In the genomic region with DNA sequence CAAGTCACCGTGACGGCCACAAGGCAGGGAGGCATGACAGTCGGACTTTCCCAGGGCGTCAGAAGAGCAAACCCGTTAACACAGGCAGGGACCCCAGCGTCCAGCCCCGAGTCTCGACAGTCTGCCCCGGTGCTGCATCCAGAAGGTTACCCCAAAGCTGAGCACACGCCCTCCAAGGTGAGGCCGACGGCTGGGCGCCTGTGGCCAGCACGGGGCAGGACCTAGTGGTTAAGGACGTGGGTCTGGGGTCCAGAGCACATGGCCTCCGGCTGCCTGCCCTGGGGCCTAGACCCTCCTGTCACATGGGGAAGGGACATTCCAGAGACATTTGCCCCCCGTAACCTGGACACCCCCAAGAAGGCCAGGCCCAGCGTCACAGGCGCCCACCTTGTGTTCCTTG, we compare ENCODE assay signal across 27 cellular contexts.
"Had no signal": no experiment of that assay in that cellular context is flagged by ENCODE, and none has a peak within 500 bp of the region (broad histone marks: within the 10 kb centered on the region; RNA-seq: fewer than 3 reads in every experiment).

No MANE protein-coding gene starts in this region.

- H3K27me3 ChIP-seq: neural progenitor cell, ovary, right atrium auricular region, right lobe of liver, tibial nerve, uterus had no signal

- H3K27ac Mint-ChIP-seq: immature natural killer cell; mesothelial cell of epicardium; naive B cell; natural killer cell; neural progenitor cell; progenitor cell of endocrine pancreas; stimulated activated memory B cell treated with anti-CD40 and anti-IgM and Interleukin-4, amounts not matched to agents 10 μg/mL and 1 μg/mL and 100 μg/mL, for 72 hours; stimulated activated naive CD8-positive, alpha-beta T cell treated with anti-CD3 and anti-CD28 coated beads, Interleukin-15, amount 100 ng/mL, for 72 hours; type B pancreatic cell had no signal

- H2AFZ ChIP-seq: neural progenitor cell had no signal

- H3K9me3 ChIP-seq: left ventricle myocardium inferior, ovary, right atrium auricular region, right lobe of liver, tibial nerve, uterus had no signal

- H3K36me3 ChIP-seq: neural progenitor cell, ovary, uterus had no signal

- H3K4me1 ChIP-seq: neural progenitor cell, right lobe of liver, tibial nerve, uterus had no signal

- H3K4me3 Mint-ChIP-seq: immature natural killer cell; mesothelial cell of epicardium; naive B cell; natural killer cell; nephron progenitor cell; stimulated activated memory B cell treated with anti-CD40 and anti-IgM and Interleukin-4, amounts not matched to agents 10 μg/mL and 1 μg/mL and 100 μg/mL, for 72 hours; stimulated activated naive CD8-positive, alpha-beta T cell treated with anti-CD3 and anti-CD28 coated beads, Interleukin-15, amount 100 ng/mL, for 72 hours; type B pancreatic cell had no signal

- H3K9me3 Mint-ChIP-seq: immature natural killer cell; mesothelial cell of epicardium; naive B cell; natural killer cell; nephron progenitor cell; neural progenitor cell; stimulated activated memory B cell treated with anti-CD40 and anti-IgM and Interleukin-4, amounts not matched to agents 10 μg/mL and 1 μg/mL and 100 μg/mL, for 72 hours; stimulated activated naive CD8-positive, alpha-beta T cell treated with anti-CD3 and anti-CD28 coated beads, Interleukin-15, amount 100 ng/mL, for 72 hours; type B pancreatic cell had no signal

- H3K4me3 ChIP-seq: left ventricle myocardium inferior, lung, neural progenitor cell, ovary, right atrium auricular region, right lobe of liver, smooth muscle cell, tibial nerve, uterus had no signal

- H3K36me3 Mint-ChIP-seq: natural killer cell had no signal

- H3K4me1 Mint-ChIP-seq: stimulated activated naive CD8-positive, alpha-beta T cell treated with anti-CD3 and anti-CD28 coated beads, Interleukin-15, amount 100 ng/mL, for 72 hours had no signal

- H3K9ac ChIP-seq: neural progenitor cell had no signal

- DNase-seq: hypothalamus; immature natural killer cell; kidney; left ventricle myocardium inferior; mesendoderm; naive B cell; natural killer cell; nephron progenitor cell; ovary; right lobe of liver; stimulated activated CD4-positive, alpha-beta T cell treated with anti-CD3 and anti-CD28 coated beads, Interleukin-1b, Interleukin-23, amount 100 ng/mL, for 48 hours; stimulated activated CD4-positive, alpha-beta T cell treated with anti-CD3 and anti-CD28 coated beads, Interleukin-2, amount 100 ng/mL, for 48 hours; stimulated activated CD4-positive, alpha-beta T cell treated with anti-CD3 and anti-CD28 coated beads, Interleukin-4, amount 100 ng/mL, for 4 hours; stimulated activated CD8-positive, alpha-beta memory T cell treated with anti-CD3 and anti-CD28 coated beads, Interleukin-4, amount 100 ng/mL, for 48 hours; stimulated activated naive CD4-positive, alpha-beta T cell treated with Interleukin-2 at 50 U/mL for 16 hours; stimulated activated naive CD8-positive, alpha-beta T cell treated with anti-CD3 and anti-CD28 coated beads, Interleukin-15, amount 100 ng/mL, for 72 hours; substantia nigra; uterus had no signal

- H3K4me2 ChIP-seq: neural progenitor cell, smooth muscle cell had no signal

- ATAC-seq: natural killer cell; right lobe of liver; stimulated activated memory B cell treated with anti-CD40 and anti-IgM and Interleukin-4, amounts not matched to agents 10 μg/mL and 1 μg/mL and 100 μg/mL, for 72 hours; stimulated activated naive CD8-positive, alpha-beta T cell treated with anti-CD3 and anti-CD28 coated beads, Interleukin-15, amount 100 ng/mL, for 72 hours had no signal

- H3K27me3 Mint-ChIP-seq: naive B cell; progenitor cell of endocrine pancreas; stimulated activated memory B cell treated with anti-CD40 and anti-IgM and Interleukin-4, amounts not matched to agents 10 μg/mL and 1 μg/mL and 100 μg/mL, for 72 hours; stimulated activated naive CD8-positive, alpha-beta T cell treated with anti-CD3 and anti-CD28 coated beads, Interleukin-15, amount 100 ng/mL, for 72 hours; type B pancreatic cell had no signal

- H3K27ac ChIP-seq: left ventricle myocardium inferior, neural progenitor cell, ovary, right atrium auricular region, right lobe of liver, tibial nerve, uterus had no signal
